13 cellular contexts compared by ENCODE assay signal in the genomic region with DNA sequence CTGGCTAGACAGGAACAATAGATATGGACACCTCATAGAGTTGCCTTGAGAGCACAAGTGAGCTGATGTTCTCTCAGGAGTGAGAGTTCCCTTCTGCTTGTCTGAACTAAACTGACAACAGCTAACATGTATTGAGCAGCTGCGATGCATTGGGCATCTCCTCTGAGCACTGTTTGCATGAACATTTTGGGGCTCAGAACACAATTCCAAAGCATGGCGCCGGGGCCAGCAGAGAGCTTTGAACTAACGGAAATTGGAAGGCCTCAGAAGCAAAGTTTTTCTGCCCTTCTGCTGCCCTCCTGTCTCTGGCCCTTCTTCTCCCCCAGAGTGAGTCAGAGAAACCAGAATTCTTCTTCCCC. TPM values are rescaled to one million over a fixed set of nuclear protein-coding genes. Genes with fewer than 3 reads are reported as not detected.
DNase-seq lines count a peak whose midpoint lies in the region; ATAC-seq, FAIRE-seq and TF ChIP-seq lines count a peak whose summit lies in the region.
"Had no signal": no experiment of that assay in that cellular context is flagged by ENCODE, and none has a peak within 500 bp of the region (broad histone marks: within the 10 kb centered on the region; RNA-seq: fewer than 3 reads in every experiment).

No MANE protein-coding gene starts in this region.

- no peaks in the 10 kb centered on the region for H3K27me3 Mint-ChIP-seq in activated T-cell treated with anti-CD3 and anti-CD28 coated beads, Interleukin-2, amount 50 U/mL, for 24 hours
- H3K27me3 Mint-ChIP-seq: dendritic cell treated with granulocyte-macrophage colony-stimulating factor and Interleukin-4, amounts not matched to agents 40 ng/mL and 50 ng/mL, for 4 days; stimulated activated naive B cell treated with anti-CD40 and anti-IgM and Interleukin-4, amounts not matched to agents 10 μg/mL and 1 μg/mL and 100 μg/mL, for 72 hours had no signal

- H3K27me3 ChIP-seq in RWPE2 (ENCODE audit: insufficient read depth, poor library complexity, severe bottlenecking) (no peaks in the 10 kb centered on the region), ascending aorta (no peaks in the 10 kb centered on the region)

- DNase-seq in activated T-cell treated with anti-CD3 and anti-CD28 coated beads, Interleukin-2, amount 50 U/mL, for 24 hours: no peak
- no peak for DNase-seq in activated T-cell treated with anti-CD3 and anti-CD28 coated beads, Interleukin-2, amount 50 U/mL, for 1 hour
- no peak for DNase-seq in RWPE2 (ENCODE audit: low spot score)
- no peak for DNase-seq in coronary artery (ENCODE audit: low spot score)
- DNase-seq in stimulated activated effector memory CD8-positive, alpha-beta T cell treated with anti-CD3 and anti-CD28 coated beads, Interleukin-12 subunit alpha, Interleukin-12 subunit beta, amount 100 ng/mL, for 72 hours (ENCODE audit: low spot score in 2 of 2): no peak
- no peak for DNase-seq in ascending aorta (ENCODE audit: low spot score in 2 of 2)
- DNase-seq in COLO668 (lab: John Stamatoyannopoulos, UW; ENCODE audit: unreplicated experiment): no peak
- DNase-seq in GM19239 (ENCODE audit: insufficient read length, low spot score): no peak

- peak overlapping the region; percentile 47 for H3K27ac Mint-ChIP-seq in activated T-cell treated with anti-CD3 and anti-CD28 coated beads, Interleukin-2, amount 50 U/mL, for 24 hours
- peak overlapping the region; percentile 26 for H3K27ac Mint-ChIP-seq in stimulated activated effector memory CD8-positive, alpha-beta T cell treated with anti-CD3 and anti-CD28 coated beads, Interleukin-12 subunit alpha, Interleukin-12 subunit beta, amount 100 ng/mL, for 72 hours
- H3K27ac Mint-ChIP-seq: activated T-cell treated with anti-CD3 and anti-CD28 coated beads, Interleukin-2, amount 50 U/mL, for 72 hours; dendritic cell treated with granulocyte-macrophage colony-stimulating factor and Interleukin-4, amounts not matched to agents 40 ng/mL and 50 ng/mL, for 4 days had no signal

- no peak overlapping the region for H3K27ac ChIP-seq in RWPE2 (ENCODE audit: poor library complexity, severe bottlenecking)
- no peak overlapping the region for H3K27ac ChIP-seq in coronary artery
- no peak overlapping the region for H3K27ac ChIP-seq in ascending aorta
- H3K27ac ChIP-seq: parathyroid adenoma, skin epidermis had no signal

- H3K9me3 Mint-ChIP-seq in activated T-cell treated with anti-CD3 and anti-CD28 coated beads, Interleukin-2, amount 50 U/mL, for 24 hours: no peaks in the 10 kb centered on the region
- H3K9me3 Mint-ChIP-seq in stimulated activated effector memory CD8-positive, alpha-beta T cell treated with anti-CD3 and anti-CD28 coated beads, Interleukin-12 subunit alpha, Interleukin-12 subunit beta, amount 100 ng/mL, for 72 hours: no peaks in the 10 kb centered on the region
- H3K9me3 Mint-ChIP-seq: activated T-cell treated with anti-CD3 and anti-CD28 coated beads, Interleukin-2, amount 50 U/mL, for 72 hours; dendritic cell treated with granulocyte-macrophage colony-stimulating factor and Interleukin-4, amounts not matched to agents 40 ng/mL and 50 ng/mL, for 4 days; stimulated activated naive B cell treated with anti-CD40 and anti-IgM and Interleukin-4, amounts not matched to agents 10 μg/mL and 1 μg/mL and 100 μg/mL, for 72 hours had no signal

- H3K4me1 ChIP-seq in RWPE2 (ENCODE audit: insufficient read depth, poor library complexity, severe bottlenecking) (no peaks in the 10 kb centered on the region), ascending aorta (no peaks in the 10 kb centered on the region)
- H3K4me1 ChIP-seq: parathyroid adenoma had no signal

- H3K4me3 Mint-ChIP-seq in activated T-cell treated with anti-CD3 and anti-CD28 coated beads, Interleukin-2, amount 50 U/mL, for 24 hours: no peak overlapping the region
- H3K4me3 Mint-ChIP-seq in stimulated activated effector memory CD8-positive, alpha-beta T cell treated with anti-CD3 and anti-CD28 coated beads, Interleukin-12 subunit alpha, Interleukin-12 subunit beta, amount 100 ng/mL, for 72 hours: no peak overlapping the region
- H3K4me3 Mint-ChIP-seq: activated T-cell treated with anti-CD3 and anti-CD28 coated beads, Interleukin-2, amount 50 U/mL, for 72 hours; dendritic cell treated with granulocyte-macrophage colony-stimulating factor and Interleukin-4, amounts not matched to agents 40 ng/mL and 50 ng/mL, for 4 days; stimulated activated naive B cell treated with anti-CD40 and anti-IgM and Interleukin-4, amounts not matched to agents 10 μg/mL and 1 μg/mL and 100 μg/mL, for 72 hours had no signal

- H3K36me3 ChIP-seq in RWPE2 (ENCODE audit: low read depth) (peaks cover 21% of the 10 kb centered on the region), ascending aorta (peaks cover 5 to 17% of the 10 kb centered on the region in 2 donors)

- intact Hi-C loops in ascending aorta (cut with DNase I): loop anchor here (1.0 to 5.0 kb wide), 3 partner anchors 39 to 139 kb away; a partner anchor contains a TSS

- no peak for ATAC-seq in RWPE2 (ENCODE audit: low read depth)
- ATAC-seq in stimulated activated effector memory CD8-positive, alpha-beta T cell treated with anti-CD3 and anti-CD28 coated beads, Interleukin-12 subunit alpha, Interleukin-12 subunit beta, amount 100 ng/mL, for 72 hours: no peak

- H3K4me3 ChIP-seq in RWPE2 (ENCODE audit: severe bottlenecking) (no peak overlapping the region), coronary artery (no peak overlapping the region), ascending aorta (no peak overlapping the region)
- H3K4me3 ChIP-seq: skin epidermis had no signal

- FAIRE-seq in GM19239 (lab: Jason Lieb, UNC): no peak

- H3K9me3 ChIP-seq in RWPE2 (ENCODE audit: severe bottlenecking): no peaks in the 10 kb centered on the region
- no peaks in the 10 kb centered on the region for H3K9me3 ChIP-seq in ascending aorta

- TF ChIP-seq CTCF in RWPE2 (IDR thresholded peaks at IDR 0.05; ENCODE audit: poor library complexity, severe bottlenecking) (peak; percentile 55), coronary artery (IDR thresholded peaks at IDR 0.05) (peak; percentile 8), ascending aorta (IDR thresholded peaks at IDR 0.05) (no peak)

- H3K4me1 Mint-ChIP-seq in activated T-cell treated with anti-CD3 and anti-CD28 coated beads, Interleukin-2, amount 50 U/mL, for 24 hours (ENCODE audit: low read depth): peaks cover 22% of the 10 kb centered on the region
- H3K4me1 Mint-ChIP-seq in stimulated activated effector memory CD8-positive, alpha-beta T cell treated with anti-CD3 and anti-CD28 coated beads, Interleukin-12 subunit alpha, Interleukin-12 subunit beta, amount 100 ng/mL, for 72 hours: peaks cover 27% of the 10 kb centered on the region

- H3K36me3 Mint-ChIP-seq in activated T-cell treated with anti-CD3 and anti-CD28 coated beads, Interleukin-2, amount 50 U/mL, for 24 hours (ENCODE audit: low read depth): peaks cover 56% of the 10 kb centered on the region
- H3K36me3 Mint-ChIP-seq in stimulated activated effector memory CD8-positive, alpha-beta T cell treated with anti-CD3 and anti-CD28 coated beads, Interleukin-12 subunit alpha, Interleukin-12 subunit beta, amount 100 ng/mL, for 72 hours: peaks cover 73% of the 10 kb centered on the region

RNA-seq across cellular contexts. Expression of a gene that starts 38.1 kb away (rescaled TPM):
- total RNA-seq in ascending aorta: 26.1 TPM

RNA-seq across cellular contexts. Expression of a gene that starts 38.5 kb away (rescaled TPM):
- total RNA-seq in ascending aorta: 1.2 TPM

Comparison
In these comparisons a context has a peak if more than half of its experiments do, and no peak if none do; other contexts are left out.
1. CTCF ChIP-seq: peak in RWPE2 (single experiment) and coronary artery (single experiment); none in ascending aorta (0 of 3).